ENCODE assay signal across 19 cellular contexts in the genomic region with DNA sequence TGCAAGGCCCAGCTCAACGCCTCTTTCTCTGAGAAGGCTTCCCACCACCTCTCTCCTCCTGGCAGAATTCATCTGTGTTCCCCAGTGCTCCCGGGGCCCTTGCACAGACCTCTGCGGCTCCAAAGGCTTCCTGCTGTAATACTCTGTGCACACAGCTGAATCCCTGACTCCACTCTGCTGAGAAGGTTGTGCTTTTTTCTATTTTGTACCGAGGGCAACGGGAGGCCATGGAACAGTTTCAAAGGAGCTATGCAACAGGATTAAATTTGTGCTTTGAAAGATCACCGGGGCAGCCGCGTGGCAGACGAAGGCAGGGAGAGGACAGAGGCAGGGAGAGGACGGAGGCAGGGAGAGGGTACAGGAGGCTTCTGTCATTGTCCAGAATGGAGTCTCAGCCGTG. TPM values are rescaled to one million over a fixed set of nuclear protein-coding genes. Genes with fewer than 3 reads are reported as not detected.
DNase-seq lines count a peak whose midpoint lies in the region; ATAC-seq and TF ChIP-seq lines count a peak whose summit lies in the region.
"Had no signal": no experiment of that assay in that cellular context is flagged by ENCODE, and none has a peak within 500 bp of the region (broad histone marks: within the 10 kb centered on the region; RNA-seq: fewer than 3 reads in every experiment).

No MANE protein-coding gene starts in this region.

- H3K9ac ChIP-seq in BLaER1 (no peak overlapping the region), PC-3 (ENCODE audit: low read length) (no peak overlapping the region)

- H3K4me1 ChIP-seq in BLaER1 (peaks cover 67% of the 10 kb centered on the region), osteoblast (ENCODE audit: insufficient read depth, low read length) (peaks cover 23% of the 10 kb centered on the region), PC-3 (ENCODE audit: insufficient read depth, low read length) (peaks cover 23% of the 10 kb centered on the region), spleen (peaks cover 0 to 8% (median 0%) of the 10 kb centered on the region in 6 donors)
- H3K4me1 ChIP-seq: A549, Peyer's patch had no signal

- no peaks in the 10 kb centered on the region for H3K36me3 Mint-ChIP-seq in WTC11
- H3K36me3 Mint-ChIP-seq: CD14-positive monocyte had no signal

- H2AFZ ChIP-seq in osteoblast (ENCODE audit: low read length) (no peak overlapping the region), PC-3 (ENCODE audit: low read length) (no peak overlapping the region)

- H3K36me3 ChIP-seq in BLaER1 (no peaks in the 10 kb centered on the region), osteoblast (ENCODE audit: insufficient read depth, low read length) (peaks cover 2% of the 10 kb centered on the region), PC-3 (ENCODE audit: low read depth, low read length) (no peaks in the 10 kb centered on the region), spleen (no peaks in the 10 kb centered on the region)
- H3K36me3 ChIP-seq: Peyer's patch had no signal

- BruUV-seq in PC-3 (replicated peaks; lab: Mats Ljungman, UMichigan) = no TSS peak

- no peak for TF ChIP-seq POLR2A in spleen (IDR thresholded peaks at IDR 0.05)

- no peaks in the 10 kb centered on the region for H3K9me2 ChIP-seq in PC-3 (replicated peaks; ENCODE audit: low read length)

- peak overlapping the region; percentile 57; the same call in 1 of the 2 replicates for H3K4me2 ChIP-seq in BLaER1
- no peak overlapping the region for H3K4me2 ChIP-seq in osteoblast (ENCODE audit: insufficient read depth, low read length)
- no peak overlapping the region for H3K4me2 ChIP-seq in PC-3 (ENCODE audit: low read length)
- H3K4me2 ChIP-seq: A549 had no signal

- H3K79me2 ChIP-seq in osteoblast (ENCODE audit: insufficient read depth, low read length) (no peaks in the 10 kb centered on the region), PC-3 (ENCODE audit: low read length) (no peaks in the 10 kb centered on the region)

- TF ChIP-seq CTCF in WTC11 (IDR thresholded peaks at IDR 0.05) = no peak
- no peak for TF ChIP-seq CTCF in osteoblast (IDR thresholded peaks at IDR 0.05; ENCODE audit: extremely low read depth, low read depth, low read length)
- TF ChIP-seq CTCF in PC-3 (conservative IDR thresholded peaks at IDR 0.05; ENCODE audit: low read depth, low read length) = no peak
- TF ChIP-seq CTCF in spleen (IDR thresholded peaks at IDR 0.05 in 8 of 11, conservative IDR thresholded peaks at IDR 0.05 in 3 of 11) = no peak

- WGBS in spleen, 5 donors = 73 to 80% (median 77%) methylated on average over 11 of the region's 11 CpGs

- H3K27ac Mint-ChIP-seq in WTC11 = peak overlapping the region; percentile 19; the same call in 1 of the 2 replicates
- H3K27ac Mint-ChIP-seq in stimulated activated naive CD8-positive, alpha-beta T cell treated with anti-CD3 and anti-CD28 coated beads, Interleukin-15, amount 100 ng/mL, for 72 hours = peak overlapping the region in 1 of 2 donors; percentile 28
- H3K27ac Mint-ChIP-seq: CD14-positive monocyte had no signal

- no peaks in the 10 kb centered on the region for H3K9me3 Mint-ChIP-seq in WTC11
- no peaks in the 10 kb centered on the region for H3K9me3 Mint-ChIP-seq in stimulated activated naive CD8-positive, alpha-beta T cell treated with anti-CD3 and anti-CD28 coated beads, Interleukin-15, amount 100 ng/mL, for 72 hours

- intact Hi-C loops in head of caudate nucleus (cut with DNase I) = loop anchor here (10.0 kb wide), 1 partner anchor 95 kb away; no protein-coding TSS in a partner anchor
- intact Hi-C loops in PC-3 (cut with micrococcal nuclease) = no loop called here
- intact Hi-C loops in spleen (cut with DNase I; ENCODE audit: low total_unique reads) = loop anchor here (10.0 kb wide), 1 partner anchor 155 kb away; no protein-coding TSS in a partner anchor

- no peak overlapping the region for H3K4me3 ChIP-seq in BLaER1
- no peak overlapping the region for H3K4me3 ChIP-seq in osteoblast (ENCODE audit: insufficient read depth, low read length)
- no peak overlapping the region for H3K4me3 ChIP-seq in PC-3 (ENCODE audit: low read length)
- no peak overlapping the region for H3K4me3 ChIP-seq in spleen
- H3K4me3 ChIP-seq: A549, Peyer's patch had no signal

- H3F3A ChIP-seq in PC-3 (ENCODE audit: low read length, unreplicated experiment) = no peaks in the 10 kb centered on the region

- H3K9me3 ChIP-seq in BLaER1 = no peaks in the 10 kb centered on the region
- no peaks in the 10 kb centered on the region for H3K9me3 ChIP-seq in osteoblast (ENCODE audit: low read depth, low read length)
- no peaks in the 10 kb centered on the region for H3K9me3 ChIP-seq in PC-3 (ENCODE audit: low read length)
- no peaks in the 10 kb centered on the region for H3K9me3 ChIP-seq in spleen
- H3K9me3 ChIP-seq: A549, Peyer's patch had no signal

- H3K27me3 ChIP-seq in BLaER1 (no peaks in the 10 kb centered on the region), osteoblast (ENCODE audit: insufficient read depth, low read length) (no peaks in the 10 kb centered on the region), PC-3 (ENCODE audit: low read length) (no peaks in the 10 kb centered on the region), spleen (replicated peaks in 1 of 7) (peaks cover 0 to 58% (median 0%) of the 10 kb centered on the region in 7 donors)
- H3K27me3 ChIP-seq: Peyer's patch had no signal

- ATAC-seq in WTC11 = no peak
- ATAC-seq in PC-3 = no peak
- no peak for ATAC-seq in stimulated activated naive CD8-positive, alpha-beta T cell treated with anti-CD3 and anti-CD28 coated beads, Interleukin-15, amount 100 ng/mL, for 72 hours
- ATAC-seq: A549 had no signal

- no peak overlapping the region for H3K4me3 Mint-ChIP-seq in WTC11
- H3K4me3 Mint-ChIP-seq in stimulated activated naive CD8-positive, alpha-beta T cell treated with anti-CD3 and anti-CD28 coated beads, Interleukin-15, amount 100 ng/mL, for 72 hours = no peak overlapping the region
- H3K4me3 Mint-ChIP-seq: CD14-positive monocyte had no signal

- POLR2A ChIA-PET in WTC11 (lab: Charles Lee) = no interaction called here
- POLR2A ChIA-PET in PC-3 (lab: Charles Lee; ENCODE audit: unreplicated experiment) = no interaction called here

- DNase-seq in WTC11 (ENCODE audit: low spot score) = no peak
- DNase-seq in head of caudate nucleus = peak in 26 of 42 donors; percentile 9 to 71 (median 37)
- peak; percentile 41 for DNase-seq in osteoblast (ENCODE audit: insufficient read length, low spot score, missing footprints)
- no peak for DNase-seq in PC-3
- no peak for DNase-seq in stimulated activated naive CD8-positive, alpha-beta T cell treated with anti-CD3 and anti-CD28 coated beads, Interleukin-15, amount 100 ng/mL, for 72 hours
- no peak for DNase-seq in spleen
- DNase-seq in DMS 273 (lab: John Stamatoyannopoulos, UW; ENCODE audit: unreplicated experiment) = no peak
- DNase-seq: COR-L47, DMS53, KG1, NCI-H1092, NCI-H1694 treated with DMSO at 0.1 percent for 48 hours, NCI-H446 treated with DMSO at 0.1 percent for 48 hours, NCI-H748 treated with DMSO at 0.1 percent for 48 hours, Peyer's patch, Right ventricle myocardium superior had no signal

- H3K4me1 Mint-ChIP-seq in WTC11 = peaks cover 43% of the 10 kb centered on the region
- H3K4me1 Mint-ChIP-seq in stimulated activated naive CD8-positive, alpha-beta T cell treated with anti-CD3 and anti-CD28 coated beads, Interleukin-15, amount 100 ng/mL, for 72 hours = peaks cover 10% of the 10 kb centered on the region

- H3K27me3 Mint-ChIP-seq in WTC11 (ENCODE audit: low read depth) = no peaks in the 10 kb centered on the region
- H3K27me3 Mint-ChIP-seq in stimulated activated naive CD8-positive, alpha-beta T cell treated with anti-CD3 and anti-CD28 coated beads, Interleukin-15, amount 100 ng/mL, for 72 hours = peaks cover 20% of the 10 kb centered on the region

- no peaks in the 10 kb centered on the region for H4K20me1 ChIP-seq in BLaER1
- no peaks in the 10 kb centered on the region for H4K20me1 ChIP-seq in osteoblast (ENCODE audit: insufficient read depth, low read length)
- H4K20me1 ChIP-seq in PC-3 (ENCODE audit: low read length) = no peaks in the 10 kb centered on the region

- CTCF ChIA-PET in WTC11 (lab: Charles Lee) (interaction anchor here (0.7 to 5.3 kb wide), 18 partner anchors 8 to 201 kb away, joined by 3 to 86 read pairs (median 6); a partner anchor contains a TSS), PC-3 (lab: Charles Lee) (interaction anchor here (0.6 kb wide), 1 partner anchor 118 kb away, joined by 3 read pairs; no protein-coding TSS in a partner anchor)

- H3K27ac ChIP-seq in BLaER1 (0 out of 2 replicates have a peak overlapping the region, but pooled peaks have one; percentile 15), osteoblast (ENCODE audit: low read depth, low read length) (no peak overlapping the region), PC-3 (ENCODE audit: low read length) (no peak overlapping the region), spleen (no peak overlapping the region)
- H3K27ac ChIP-seq: A549, Peyer's patch had no signal

TF ChIP-seq in WTC11, 78 proteins besides CTCF, POLR2A, EP300 and RAD21:
- TF ChIP-seq NFE2L1 (CRISPR knock-in tag; IDR thresholded peaks at IDR 0.05) = no peak

RNA-seq across cellular contexts. Expression of a gene that starts 49.2 kb away (rescaled TPM):
- total RNA-seq in WTC11 (2021) = 12.5 to 18.9 TPM (median 18.2 TPM) in 3 replicates
- 3.6 and 6.8 TPM in 2 replicates for total RNA-seq in osteoblast
- 21.5 and 23.2 TPM in 2 replicates for total RNA-seq in PC-3 (2014; rRNA removed)
- total RNA-seq in spleen = 1 to 10 TPM; 1.1 to 5.3 (median 3.3) TPM
- under 1 TPM; 0.14 to 0.48 (median 0.43) TPM for polyA plus RNA-seq in spleen
- polyA plus RNA-seq: CD14-positive monocyte had no signal

RNA-seq across cellular contexts. Expression of a gene that starts 50.1 kb away (rescaled TPM):
- total RNA-seq in WTC11 (2021) (3.1 to 3.4 TPM (median 3.4 TPM) in 3 replicates), osteoblast (2.9 and 3.6 TPM in 2 replicates), PC-3 (2014; rRNA removed) (8.6 and 12.2 TPM in 2 replicates), spleen (1 to 10 TPM; 2.0 to 5.0 (median 3.9) TPM)
- 1 to 10 TPM in 1 of 3 donors, under 1 TPM in 2; 0.27 to 1.2 (median 0.35) TPM for polyA plus RNA-seq in spleen

Comparison
In these comparisons a context has a peak if more than half of its experiments do, and no peak if none do; other contexts are left out.
1. DNase-seq: peak in head of caudate nucleus (26 of 42) and osteoblast (single experiment); none in WTC11 (single experiment), PC-3 (single experiment), stimulated activated naive CD8-positive, alpha-beta T cell treated with anti-CD3 and anti-CD28 coated beads, Interleukin-15, amount 100 ng/mL, for 72 hours (0 of 2), spleen (single experiment) and DMS 273 (single experiment).